ENCODE assay signal across 1 cellular context in genomic region chr18:25250610-25250859, GRCh38.
TF ChIP-seq lines count a peak whose summit lies in the region.

No MANE protein-coding gene starts in this region.

TF ChIP-seq in SK-N-SH treated with all-trans-retinoic acid at 6 μM for 48 hours, 23 proteins besides CTCF, POLR2A, EP300 and RAD21 (continued from another document):
- no peak for TF ChIP-seq CSRNP3 (CRISPR knock-in tag; IDR thresholded peaks at IDR 0.05)
- no peak for TF ChIP-seq ESRRG (CRISPR knock-in tag; IDR thresholded peaks at IDR 0.05)
- no peak for TF ChIP-seq RARB (CRISPR knock-in tag; IDR thresholded peaks at IDR 0.05)
- no peak for TF ChIP-seq BACH2 (CRISPR knock-in tag; IDR thresholded peaks at IDR 0.05; ENCODE audit: borderline replicate concordance)
- no peak for TF ChIP-seq CSDC2 (CRISPR knock-in tag; IDR thresholded peaks at IDR 0.05)
- TF ChIP-seq ZC3H10 (CRISPR knock-in tag; IDR thresholded peaks at IDR 0.05): no peak
- TF ChIP-seq PATZ1 (CRISPR knock-in tag; IDR thresholded peaks at IDR 0.05; ENCODE audit: borderline replicate concordance): no peak
- TF ChIP-seq SNAI2 (CRISPR knock-in tag; IDR thresholded peaks at IDR 0.05): no peak
